13 cellular contexts compared by ENCODE assay signal in the genomic region with DNA sequence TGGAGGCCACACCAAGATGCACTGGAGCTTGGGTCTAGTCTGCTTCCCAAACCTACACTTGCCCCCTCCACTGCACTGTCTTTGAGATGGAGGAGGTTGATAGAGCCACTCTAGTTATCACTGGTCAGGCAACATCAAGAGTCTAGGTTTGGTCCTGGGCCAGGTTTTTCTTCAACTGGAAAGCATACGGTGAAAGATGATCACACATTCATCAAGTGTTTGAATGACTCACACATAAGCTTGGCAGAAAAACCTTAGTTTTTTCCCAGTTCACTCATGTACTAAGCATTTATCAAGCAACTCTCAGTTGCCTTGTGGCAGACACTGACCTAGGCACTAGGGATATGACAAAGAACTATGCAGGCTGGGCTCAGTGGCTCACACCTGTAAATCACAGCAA.
DNase-seq lines count a peak whose midpoint lies in the region; ATAC-seq and TF ChIP-seq lines count a peak whose summit lies in the region.
"Had no signal": no experiment of that assay in that cellular context is flagged by ENCODE, and none has a peak within 500 bp of the region (broad histone marks: within the 10 kb centered on the region; RNA-seq: fewer than 3 reads in every experiment).

No MANE protein-coding gene starts in this region.

- H3K4me3 ChIP-seq in retinal pigment epithelial cell (ENCODE audit: low read length), result no peak overlapping the region
- H3K4me3 ChIP-seq: heart left ventricle, upper lobe of left lung had no signal

- intact Hi-C loops in CD14-positive monocyte (cut with micrococcal nuclease), result no loop called here

- H3K4me1 Mint-ChIP-seq in CD14-positive monocyte, result no peaks in the 10 kb centered on the region
- no peaks in the 10 kb centered on the region for H3K4me1 Mint-ChIP-seq in stimulated activated memory B cell treated with anti-CD40 and anti-IgM and Interleukin-4, amounts not matched to agents 10 μg/mL and 1 μg/mL and 100 μg/mL, for 72 hours
- H3K4me1 Mint-ChIP-seq: activated naive CD4-positive, alpha-beta T cell treated with anti-CD3 and anti-CD28 coated beads, Interleukin-2, amount 50 U/mL, for 24 hours had no signal

- peaks cover 3 to 9% (median 6%) of the 10 kb centered on the region in 3 donors for H3K27me3 Mint-ChIP-seq in CD14-positive monocyte (ENCODE audit: low read depth in 3 of 3)
- peaks cover 28% of the 10 kb centered on the region for H3K27me3 Mint-ChIP-seq in stimulated activated memory B cell treated with anti-CD40 and anti-IgM and Interleukin-4, amounts not matched to agents 10 μg/mL and 1 μg/mL and 100 μg/mL, for 72 hours
- H3K27me3 Mint-ChIP-seq: activated naive CD4-positive, alpha-beta T cell treated with anti-CD3 and anti-CD28 coated beads, Interleukin-2, amount 50 U/mL, for 24 hours had no signal

- DNase-seq in NCI-H1694 (lab: John Stamatoyannopoulos, UW) (peak; percentile 23), NCI-H1694 treated with DMSO at 0.1 percent for 48 hours (lab: John Stamatoyannopoulos, UW) (no peak), NCI-H446 treated with DMSO at 0.1 percent for 48 hours (lab: John Stamatoyannopoulos, UW) (peak; percentile 78), epidermal melanocyte (ENCODE audit: insufficient read length, low spot score) (peak; percentile 44), retinal pigment epithelial cell (ENCODE audit: low read depth) (peak; percentile 81), CD14-positive monocyte (ENCODE audit: low spot score) (no peak)
- no peak for DNase-seq in activated CD8-positive, alpha-beta memory T cell treated with anti-CD3 and anti-CD28 coated beads, Interleukin-2, amount 50 U/mL, for 4 hours
- DNase-seq: heart left ventricle, NCI-H774, upper lobe of left lung had no signal

- no peaks in the 10 kb centered on the region for H3K36me3 Mint-ChIP-seq in CD14-positive monocyte
- H3K36me3 Mint-ChIP-seq in stimulated activated memory B cell treated with anti-CD40 and anti-IgM and Interleukin-4, amounts not matched to agents 10 μg/mL and 1 μg/mL and 100 μg/mL, for 72 hours, result no peaks in the 10 kb centered on the region
- H3K36me3 Mint-ChIP-seq: activated naive CD4-positive, alpha-beta T cell treated with anti-CD3 and anti-CD28 coated beads, Interleukin-2, amount 50 U/mL, for 24 hours had no signal

- no peaks in the 10 kb centered on the region for H3K9me3 Mint-ChIP-seq in CD14-positive monocyte
- H3K9me3 Mint-ChIP-seq in stimulated activated memory B cell treated with anti-CD40 and anti-IgM and Interleukin-4, amounts not matched to agents 10 μg/mL and 1 μg/mL and 100 μg/mL, for 72 hours, result no peaks in the 10 kb centered on the region
- H3K9me3 Mint-ChIP-seq: activated naive CD4-positive, alpha-beta T cell treated with anti-CD3 and anti-CD28 coated beads, Interleukin-2, amount 50 U/mL, for 24 hours; nephron had no signal

- H3K4me3 Mint-ChIP-seq in CD14-positive monocyte, result no peak overlapping the region
- no peak overlapping the region for H3K4me3 Mint-ChIP-seq in stimulated activated memory B cell treated with anti-CD40 and anti-IgM and Interleukin-4, amounts not matched to agents 10 μg/mL and 1 μg/mL and 100 μg/mL, for 72 hours
- H3K4me3 Mint-ChIP-seq: activated naive CD4-positive, alpha-beta T cell treated with anti-CD3 and anti-CD28 coated beads, Interleukin-2, amount 50 U/mL, for 24 hours; nephron had no signal

- TF ChIP-seq CTCF in retinal pigment epithelial cell (conservative IDR thresholded peaks at IDR 0.05; ENCODE audit: low read depth, low read length) (no peak), CD14-positive monocyte (IDR thresholded peaks at IDR 0.05) (no peak)

- no peak for ATAC-seq in stimulated activated memory B cell treated with anti-CD40 and anti-IgM and Interleukin-4, amounts not matched to agents 10 μg/mL and 1 μg/mL and 100 μg/mL, for 72 hours

- no peak overlapping the region for H3K27ac Mint-ChIP-seq in CD14-positive monocyte
- H3K27ac Mint-ChIP-seq in stimulated activated memory B cell treated with anti-CD40 and anti-IgM and Interleukin-4, amounts not matched to agents 10 μg/mL and 1 μg/mL and 100 μg/mL, for 72 hours, result no peak overlapping the region
- H3K27ac Mint-ChIP-seq: activated naive CD4-positive, alpha-beta T cell treated with anti-CD3 and anti-CD28 coated beads, Interleukin-2, amount 50 U/mL, for 24 hours had no signal

Comparison
In these comparisons a context has a peak if more than half of its experiments do, and no peak if none do; other contexts are left out.
1. DNase-seq: peak in NCI-H1694 (single experiment), NCI-H446 treated with DMSO at 0.1 percent for 48 hours (single experiment), epidermal melanocyte (single experiment) and retinal pigment epithelial cell (single experiment); none in NCI-H1694 treated with DMSO at 0.1 percent for 48 hours (single experiment), CD14-positive monocyte (single experiment) and activated CD8-positive, alpha-beta memory T cell treated with anti-CD3 and anti-CD28 coated beads, Interleukin-2, amount 50 U/mL, for 4 hours (single experiment).